ENCODE assay signal across 16 cellular contexts in the genomic region with DNA sequence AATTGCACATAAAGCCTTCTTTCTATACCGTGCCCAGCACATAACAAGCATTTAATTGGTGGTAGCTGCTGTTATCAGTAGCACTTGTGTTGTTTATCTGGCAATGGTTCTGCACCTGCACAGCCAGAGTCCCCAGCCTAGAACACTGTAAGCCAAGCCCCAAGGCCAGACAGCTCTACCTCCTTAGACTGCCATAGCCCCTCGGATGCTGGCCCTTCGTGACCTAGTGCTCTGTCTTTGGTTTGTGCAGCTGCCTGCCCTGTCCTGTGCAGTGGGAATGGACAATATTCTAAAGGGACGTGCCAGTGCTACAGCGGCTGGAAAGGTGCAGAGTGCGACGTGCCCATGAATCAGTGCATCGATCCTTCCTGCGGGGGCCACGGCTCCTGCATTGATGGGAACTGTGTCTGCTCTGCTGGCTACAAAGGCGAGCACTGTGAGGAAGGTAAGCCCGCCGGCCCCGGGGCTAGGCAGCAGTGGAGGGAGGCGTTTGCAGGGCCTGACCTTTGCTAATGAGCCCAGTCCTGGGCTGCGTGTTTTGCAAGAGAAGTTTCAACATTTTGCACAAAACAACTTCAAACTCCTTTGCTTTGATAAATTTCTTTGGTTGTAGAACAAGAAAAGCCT.
DNase-seq lines count a peak whose midpoint lies in the region; ATAC-seq and TF ChIP-seq lines count a peak whose summit lies in the region.
"Had no signal": no experiment of that assay in that cellular context is flagged by ENCODE, and none has a peak within 500 bp of the region (broad histone marks: within the 10 kb centered on the region; RNA-seq: fewer than 3 reads in every experiment).

No MANE protein-coding gene starts in this region.

- TF ChIP-seq POLR2A in stomach (IDR thresholded peaks at IDR 0.05), result no peak

- 46 to 65% (median 51%) methylated on average over 16 of the region's 16 CpGs for WGBS in stomach, 5 donors

- DNase-seq in ELF-1 (ENCODE audit: low read depth, low spot score) (peak; percentile 78), HuH-7.5 (ENCODE audit: low spot score) (peak; percentile 42), SK-N-DZ (ENCODE audit: low spot score) (peak; percentile 20), left lobe of liver (ENCODE audit: low spot score) (no peak), stomach (no peak)
- no peak for DNase-seq in stimulated activated naive CD4-positive, alpha-beta T cell treated with Interleukin-2 at 50 U/mL for 16 hours (lab: John Stamatoyannopoulos, UW)
- DNase-seq: activated CD4-positive, CD25-positive, alpha-beta regulatory T cell treated with anti-CD3 and anti-CD28 coated beads, Interleukin-2, amount 50 U/mL, for 72 hours; AML-193; central memory CD4-positive, alpha-beta T cell; COR-L47; KBM-7; kidney glomerular epithelial cell; NCI-H345; sigmoid colon; SJCRH30 had no signal

- H3K36me3 ChIP-seq in stomach, result no peaks in the 10 kb centered on the region
- H3K36me3 ChIP-seq: sigmoid colon, SJCRH30 had no signal

- TF ChIP-seq EP300 in stomach (IDR thresholded peaks at IDR 0.05), result no peak

- intact Hi-C loops in stomach (cut with DNase I; ENCODE audit: low total_unique reads), result no loop called here

- no peak for TF ChIP-seq CTCF in stomach (IDR thresholded peaks at IDR 0.05)

- no peaks in the 10 kb centered on the region for H3K27me3 ChIP-seq in stomach
- H3K27me3 ChIP-seq: sigmoid colon, SJCRH30 had no signal

- peaks cover 0 to 4% (median 0%) of the 10 kb centered on the region in 4 donors for H3K4me1 ChIP-seq in stomach
- H3K4me1 ChIP-seq: sigmoid colon, SJCRH30 had no signal

- ATAC-seq in left lobe of liver (peak; percentile 53), HG03457 (IDR thresholded peaks at IDR 0.05; ENCODE audit: unreplicated experiment) (no peak)

- no peak overlapping the region for H3K27ac ChIP-seq in stomach
- H3K27ac ChIP-seq: sigmoid colon, SJCRH30 had no signal

- H3K4me3 ChIP-seq in stomach, result no peak overlapping the region
- H3K4me3 ChIP-seq: sigmoid colon, SJCRH30 had no signal

- no peaks in the 10 kb centered on the region for H3K9me3 ChIP-seq in stomach
- H3K9me3 ChIP-seq: sigmoid colon, SJCRH30 had no signal

Comparison
In these comparisons a context has a peak if more than half of its experiments do, and no peak if none do; other contexts are left out.
1. DNase-seq: peak in ELF-1 (single experiment), HuH-7.5 (single experiment) and SK-N-DZ (single experiment); none in left lobe of liver (single experiment), stomach (single experiment) and stimulated activated naive CD4-positive, alpha-beta T cell treated with Interleukin-2 at 50 U/mL for 16 hours (single experiment).